1 cellular context compared by ENCODE assay signal in genomic region chr6:105231771-105232170, GRCh38. TPM values are rescaled to one million over a fixed set of nuclear protein-coding genes. Genes with fewer than 3 reads are reported as not detected.
"Had no signal": no experiment of that assay in that cellular context is flagged by ENCODE, and none has a peak within 500 bp of the region (broad histone marks: within the 10 kb centered on the region; RNA-seq: fewer than 3 reads in every experiment).

No MANE protein-coding gene starts in this region.

RNA-seq across cellular contexts. Expression of gene POPDC3, which starts 52.0 kb away (rescaled TPM):
- total RNA-seq: GM12878 had no signal
